ENCODE assay signal across 11 cellular contexts in genomic region chr13:51120873-51121272, GRCh38. TPM values are rescaled to one million over a fixed set of nuclear protein-coding genes. Genes with fewer than 3 reads are reported as not detected.
DNase-seq lines count a peak whose midpoint lies in the region; ATAC-seq, FAIRE-seq and TF ChIP-seq lines count a peak whose summit lies in the region.
"Not testable (repeated sequence)": the region's sequence is repeated elsewhere in the genome, so short reads cannot be mapped to it uniquely, and the experiment has no call there.
"Had no signal": no experiment of that assay in that cellular context is flagged by ENCODE, and none has a peak within 500 bp of the region (broad histone marks: within the 10 kb centered on the region; RNA-seq: fewer than 3 reads in every experiment).

No MANE protein-coding gene starts in this region.

- peaks cover 0 to 15% (median 10%) of the 10 kb centered on the region in 3 experiments; a peak in 4 of 7 replicates for H3K36me3 Mint-ChIP-seq in H9 (ENCODE audit: insufficient read depth in 1 of 3, low read depth in 3 of 3)
- H3K36me3 Mint-ChIP-seq in activated CD8-positive, alpha-beta T cell treated with anti-CD3 and anti-CD28 coated beads, Interleukin-2, amount 10 ng/mL, durations not matched to agents 7 days and 5 days (ENCODE audit: low read depth), result not testable (repeated sequence)

- TF ChIP-seq POLR2A in endothelial cell of umbilical vein (IDR thresholded peaks at IDR 0.05; ENCODE audit: low read depth, low read length), result not testable (repeated sequence)

- H3K27me3 ChIP-seq in H9 (ENCODE audit: insufficient read depth, low read length); lower lobe of right lung (ENCODE audit: low read depth): not testable (repeated sequence)
- H3K27me3 ChIP-seq in endothelial cell of umbilical vein (ENCODE audit: control insufficient read depth in 2 of 2, insufficient read depth in 2 of 2, low read length in 2 of 2), result peaks cover 4 to 15% of the 10 kb centered on the region in 2 experiments

- BruUV-seq in endothelial cell of umbilical vein (replicated peaks; lab: Mats Ljungman, UMichigan), result not testable (repeated sequence)

- H3K9ac ChIP-seq in H9 (ENCODE audit: extremely low read depth, insufficient read length, low read length); endothelial cell of umbilical vein (replicated peaks; ENCODE audit: extremely low read depth, insufficient read depth, low read length): not testable (repeated sequence)

- not testable (repeated sequence) for H2AFZ ChIP-seq in H9 (ENCODE audit: low read length); endothelial cell of umbilical vein (ENCODE audit: low read depth, low read length)

- CTCF ChIA-PET in RWPE1 (lab: Yijun Ruan, JAX) (interaction anchor here (0.6 to 1.0 kb wide), 5 partner anchors 9 to 188 kb away, joined by 3 to 6 read pairs (median 3); no protein-coding TSS in a partner anchor), endothelial cell of umbilical vein (lab: Charles Lee) (interaction anchor here (0.8 to 2.2 kb wide), 7 partner anchors 10 to 167 kb away, joined by 3 to 6 read pairs (median 3); partner anchors contain the start of gene C13orf42)
- CTCF ChIA-PET in activated CD8-positive, alpha-beta T cell treated with anti-CD3 and anti-CD28 coated beads, Interleukin-2, amount 10 ng/mL, durations not matched to agents 7 days and 5 days (lab: Charles Lee), result interaction anchor here (0.7 to 8.0 kb wide), 6 partner anchors 9 to 166 kb away, joined by 3 to 151 read pairs (median 4); partner anchors contain the start of gene C13orf42

- not testable (repeated sequence) for H2BK15ac ChIP-seq in H9 (ENCODE audit: low read depth, low read length)

- H3K23ac ChIP-seq in H9 (ENCODE audit: insufficient read length, low read depth, low read length), result not testable (repeated sequence)

- H3K79me2 ChIP-seq in H9 (ENCODE audit: insufficient read depth, low read length); endothelial cell of umbilical vein (ENCODE audit: control insufficient read depth, insufficient read depth, low read length): not testable (repeated sequence)

- FAIRE-seq in endothelial cell of umbilical vein (lab: Jason Lieb, UNC), result not testable (repeated sequence)

- H4K5ac ChIP-seq in H9 (ENCODE audit: insufficient read length, low read depth, low read length), result not testable (repeated sequence)

- H3K9me1 ChIP-seq in endothelial cell of umbilical vein (replicated peaks; ENCODE audit: control insufficient read depth, extremely low read depth, insufficient read depth, low read length), result not testable (repeated sequence)

- not testable (repeated sequence) for H3K18ac ChIP-seq in H9 (ENCODE audit: insufficient read length, low read depth, low read length)

- H3K23me2 ChIP-seq in H9 (ENCODE audit: insufficient read length, low read depth, low read length, poor library complexity, severe bottlenecking), result not testable (repeated sequence)

- H3K14ac ChIP-seq in H9 (ENCODE audit: insufficient read depth, low read length), result not testable (repeated sequence)

- H3K27me3 Mint-ChIP-seq in H9 (ENCODE audit: low read depth), result not testable (repeated sequence)
- peaks cover 22% of the 10 kb centered on the region for H3K27me3 Mint-ChIP-seq in activated CD8-positive, alpha-beta T cell treated with anti-CD3 and anti-CD28 coated beads, Interleukin-2, amount 10 ng/mL, durations not matched to agents 7 days and 5 days (ENCODE audit: low read depth)

- intact Hi-C loops in endothelial cell of umbilical vein (cut with micrococcal nuclease), result not testable (repeated sequence)
- intact Hi-C loops in lower lobe of right lung (cut with DNase I), result loop anchor here (10.0 kb wide), 1 partner anchor 164 kb away; no protein-coding TSS in a partner anchor

- WGBS in H9 (ENCODE audit: extremely low coverage, insufficient read length, low lambda C conversion rate), result no CpG with 5 or more reads among the region's 11 CpGs

- ATAC-seq in activated CD8-positive, alpha-beta T cell treated with anti-CD3 and anti-CD28 coated beads, Interleukin-2, amount 10 ng/mL, durations not matched to agents 7 days and 5 days; lower lobe of right lung: not testable (repeated sequence)

- not testable (repeated sequence) for H4K8ac ChIP-seq in H9 (replicated peaks; ENCODE audit: insufficient read length, low read depth, low read length)

- H2BK12ac ChIP-seq in H9 (ENCODE audit: insufficient read length, low read depth, low read length), result not testable (repeated sequence)

- not testable (repeated sequence) for H3K36me3 ChIP-seq in endothelial cell of umbilical vein (ENCODE audit: control insufficient read depth in 2 of 2, extremely low read depth in 1 of 2, insufficient read depth in 2 of 2, low read length in 2 of 2); lower lobe of right lung

- H3K9me3 ChIP-seq in H9 (ENCODE audit: control insufficient read depth, low read depth, low read length); endothelial cell of umbilical vein (replicated peaks; ENCODE audit: control insufficient read depth, insufficient read depth, low read length): not testable (repeated sequence)
- H3K9me3 ChIP-seq in lower lobe of right lung, result peaks cover 10% of the 10 kb centered on the region

- H3K4ac ChIP-seq in H9 (ENCODE audit: low read depth, low read length), result not testable (repeated sequence)

- H3K27ac Mint-ChIP-seq in H9, result peak overlapping the region in 1 of 3 experiments; percentile 32; a peak in 1 of 7 replicates
- H3K27ac Mint-ChIP-seq in activated CD8-positive, alpha-beta T cell treated with anti-CD3 and anti-CD28 coated beads, Interleukin-2, amount 10 ng/mL, durations not matched to agents 7 days and 5 days, result not testable (repeated sequence)

- not testable (repeated sequence) for H3K27ac ChIP-seq in H9 (ENCODE audit: insufficient read length, low read depth, low read length); RWPE1; endothelial cell of umbilical vein (ENCODE audit: insufficient read depth, low read depth, low read length); lower lobe of right lung

- H3K4me1 ChIP-seq in H9 (ENCODE audit: insufficient read depth, low read length), result peaks cover 13% of the 10 kb centered on the region; the same call in 1 of the 2 replicates
- not testable (repeated sequence) for H3K4me1 ChIP-seq in endothelial cell of umbilical vein (ENCODE audit: control insufficient read depth, extremely low read depth, insufficient read depth, low read length); lower lobe of right lung

- not testable (repeated sequence) for H4K20me1 ChIP-seq in H9 (ENCODE audit: control insufficient read depth, insufficient read depth, insufficient read length); endothelial cell of umbilical vein (replicated peaks; ENCODE audit: control insufficient read depth, extremely low read depth, insufficient read depth, low read length)

- not testable (repeated sequence) for H3K4me3 Mint-ChIP-seq in H9; activated CD8-positive, alpha-beta T cell treated with anti-CD3 and anti-CD28 coated beads, Interleukin-2, amount 10 ng/mL, durations not matched to agents 7 days and 5 days

- H3K9me3 Mint-ChIP-seq in H9; activated CD8-positive, alpha-beta T cell treated with anti-CD3 and anti-CD28 coated beads, Interleukin-2, amount 10 ng/mL, durations not matched to agents 7 days and 5 days (ENCODE audit: insufficient read depth): not testable (repeated sequence)

- not testable (repeated sequence) for H2BK120ac ChIP-seq in H9 (ENCODE audit: low read depth, low read length, poor library complexity, severe bottlenecking)

- peaks cover 34 to 37% of the 10 kb centered on the region in 2 experiments for H3K4me1 Mint-ChIP-seq in H9
- H3K4me1 Mint-ChIP-seq in activated CD8-positive, alpha-beta T cell treated with anti-CD3 and anti-CD28 coated beads, Interleukin-2, amount 10 ng/mL, durations not matched to agents 7 days and 5 days (ENCODE audit: low read depth), result peaks cover 11% of the 10 kb centered on the region

- dilution Hi-C loops in endothelial cell of umbilical vein (cut with MboI; ENCODE audit: extremely low pct_ligation_motif_present, low sequenced_read_pairs), result not testable (repeated sequence)

- DNase-seq in CMK (ENCODE audit: low read depth) (peak; percentile 31), H9 (peak; percentile 69), NCI-H146 (lab: John Stamatoyannopoulos, UW) (peak; percentile 49)
- DNase-seq in RWPE1 (ENCODE audit: low spot score); endothelial cell of umbilical vein (ENCODE audit: low read depth, low spot score); lower lobe of right lung: not testable (repeated sequence)
- peak; percentile 48 for DNase-seq in activated CD8-positive, alpha-beta T cell treated with anti-CD3 and anti-CD28 coated beads, Interleukin-2, amount 10 ng/mL, durations not matched to agents 7 days and 5 days
- peak; percentile 7 to 8 for DNase-seq in stimulated activated CD8-positive, alpha-beta memory T cell treated with anti-CD3 and anti-CD28 coated beads, Interleukin-2, amount 100 ng/mL, for 48 hours (ENCODE audit: low read depth in 2 of 2)

- not testable (repeated sequence) for H4K91ac ChIP-seq in H9 (ENCODE audit: insufficient read length, low read depth, low read length)

- not testable (repeated sequence) for H2BK5ac ChIP-seq in H9 (ENCODE audit: insufficient read length, low read length)

- TF ChIP-seq CTCF in H9 (conservative IDR thresholded peaks at IDR 0.05) (peak; percentile 73), RWPE1 (conservative IDR thresholded peaks at IDR 0.05; ENCODE audit: low read depth) (peak; percentile 22; the same call in 1 of the 2 replicates), endothelial cell of umbilical vein (IDR thresholded peaks at IDR 0.05; ENCODE audit: extremely low read depth in 1 of 2, insufficient read depth in 1 of 2, low read depth in 1 of 2, low read length in 2 of 2) (peak; percentile 24 to 31), lower lobe of right lung (IDR thresholded peaks at IDR 0.05) (peak; percentile 30)

- POLR2A ChIA-PET in RWPE1 (lab: Yijun Ruan, JAX; ENCODE audit: low non-redundant PET); activated CD8-positive, alpha-beta T cell treated with anti-CD3 and anti-CD28 coated beads, Interleukin-2, amount 10 ng/mL, durations not matched to agents 7 days and 5 days (lab: Charles Lee); endothelial cell of umbilical vein (lab: Charles Lee): not testable (repeated sequence)

- H2AK5ac ChIP-seq in H9 (ENCODE audit: insufficient read length, low read length), result not testable (repeated sequence)

- H3K4me2 ChIP-seq in H9 (ENCODE audit: insufficient read depth, insufficient read length, low read length); endothelial cell of umbilical vein (ENCODE audit: insufficient read depth, low read length): not testable (repeated sequence)

- H2BK20ac ChIP-seq in H9 (ENCODE audit: low read depth, low read length, poor library complexity, severe bottlenecking), result not testable (repeated sequence)

- not testable (repeated sequence) for H3K4me3 ChIP-seq in endothelial cell of umbilical vein (replicated peaks in 1 of 3; ENCODE audit: insufficient read depth in 1 of 3, low read depth in 1 of 3, low read length in 3 of 3); lower lobe of right lung

- H3K56ac ChIP-seq in H9 (ENCODE audit: insufficient read length, low read depth, low read length), result not testable (repeated sequence)

- not testable (repeated sequence) for H3T11ph ChIP-seq in H9 (ENCODE audit: low read length)

- not testable (repeated sequence) for H3K79me1 ChIP-seq in H9 (ENCODE audit: insufficient read depth, low read depth, low read length, poor library complexity, severe bottlenecking)

RNA-seq across cellular contexts. Expression of gene C13orf42, which starts 9.8 kb away (rescaled TPM):
- total RNA-seq in H9 (2021) (16.5 and 18.1 TPM in 2 replicates), endothelial cell of umbilical vein (not detected in 2 replicates), lower lobe of right lung (not detected)
- not detected for total RNA-seq in activated CD8-positive, alpha-beta T cell treated with anti-CD3 and anti-CD28 coated beads, Interleukin-2, amount 10 ng/mL, durations not matched to agents 7 days and 5 days
- not detected in 2 replicates for polyA plus RNA-seq in endothelial cell of umbilical vein
- polyA plus RNA-seq in endothelial cell of umbilical vein (2011; cell fraction: cytosol; rRNA removed), result not detected in 2 replicates
- polyA plus RNA-seq in endothelial cell of umbilical vein (2011; cell fraction: nucleus; rRNA removed), result not detected in 2 replicates
- polyA plus RNA-seq in endothelial cell of umbilical vein (2012), result not detected in 2 replicates
- polyA minus RNA-seq in endothelial cell of umbilical vein, result not detected in 2 replicates
- polyA minus RNA-seq in endothelial cell of umbilical vein (2011; cell fraction: cytosol; rRNA and poly(A)+ RNA removed), result not detected
- polyA minus RNA-seq in endothelial cell of umbilical vein (2011; cell fraction: nucleus; rRNA and poly(A)+ RNA removed), result not detected in 2 replicates
- total RNA-seq: CD4-positive, alpha-beta memory T cell; kidney; T-helper 17 cell had no signal
- polyA plus RNA-seq: CD4-positive, alpha-beta memory T cell had no signal

Comparison
In these comparisons a context has a peak if more than half of its experiments do, and no peak if none do; other contexts are left out.
1. CTCF ChIP-seq: peak in every context shown above with its lines; median percentile 73 in H9; 30 in lower lobe of right lung; 28 in endothelial cell of umbilical vein; 22 in RWPE1.
2. RNA of gene C13orf42, which starts 9.8 kb away (total RNA-seq): 16.5 to 18.1 TPM in H9; not detected in lower lobe of right lung (single experiment), not detected in activated CD8-positive, alpha-beta T cell treated with anti-CD3 and anti-CD28 coated beads, Interleukin-2, amount 10 ng/mL, durations not matched to agents 7 days and 5 days and not detected in endothelial cell of umbilical vein; every median in the first group is over 10 times any median in the second.